ENCODE assay signal across 11 cellular contexts in genomic region chr11:83612891-83613766, GRCh38.
DNase-seq lines count a peak whose midpoint lies in the region; ATAC-seq and TF ChIP-seq lines count a peak whose summit lies in the region.
"Had no signal": no experiment of that assay in that cellular context is flagged by ENCODE, and none has a peak within 500 bp of the region (broad histone marks: within the 10 kb centered on the region; RNA-seq: fewer than 3 reads in every experiment).

No MANE protein-coding gene starts in this region.

- ATAC-seq in GM18870 (IDR thresholded peaks at IDR 0.05; ENCODE audit: unreplicated experiment) (peak; percentile 96), GM21786 (IDR thresholded peaks at IDR 0.05; ENCODE audit: unreplicated experiment) (peak; percentile 91), HG03460 (IDR thresholded peaks at IDR 0.05; ENCODE audit: unreplicated experiment) (peak; percentile 88)
- no peak for ATAC-seq in stimulated activated effector memory CD8-positive, alpha-beta T cell treated with anti-CD3 and anti-CD28 coated beads, Interleukin-12 subunit alpha, Interleukin-12 subunit beta, amount 100 ng/mL, for 72 hours
- ATAC-seq: foreskin keratinocyte had no signal

- H3K27ac Mint-ChIP-seq in endodermal cell = no peak overlapping the region
- H3K27ac Mint-ChIP-seq in stimulated activated effector memory CD8-positive, alpha-beta T cell treated with anti-CD3 and anti-CD28 coated beads, Interleukin-12 subunit alpha, Interleukin-12 subunit beta, amount 100 ng/mL, for 72 hours = no peak overlapping the region
- H3K27ac Mint-ChIP-seq in T-helper 2 cell treated with Interferon-gamma antibody and Interleukin-4, amounts not matched to agents 5 μg/mL and 100 μg/mL, for 36 hours = no peak overlapping the region

- H3K4me3 ChIP-seq in endodermal cell (ENCODE audit: low read length) (no peak overlapping the region), ascending aorta (no peak overlapping the region)

- no peak overlapping the region for H3K4me3 Mint-ChIP-seq in endodermal cell
- no peak overlapping the region for H3K4me3 Mint-ChIP-seq in stimulated activated effector memory CD8-positive, alpha-beta T cell treated with anti-CD3 and anti-CD28 coated beads, Interleukin-12 subunit alpha, Interleukin-12 subunit beta, amount 100 ng/mL, for 72 hours
- H3K4me3 Mint-ChIP-seq in T-helper 2 cell treated with Interferon-gamma antibody and Interleukin-4, amounts not matched to agents 5 μg/mL and 100 μg/mL, for 36 hours = no peak overlapping the region
- H3K4me3 Mint-ChIP-seq: neural crest cell had no signal

- TF ChIP-seq CTCF in endodermal cell (conservative IDR thresholded peaks at IDR 0.05) (no peak), ascending aorta (IDR thresholded peaks at IDR 0.05) (no peak)

- H3K9me3 Mint-ChIP-seq in endodermal cell = no peaks in the 10 kb centered on the region
- H3K9me3 Mint-ChIP-seq in stimulated activated effector memory CD8-positive, alpha-beta T cell treated with anti-CD3 and anti-CD28 coated beads, Interleukin-12 subunit alpha, Interleukin-12 subunit beta, amount 100 ng/mL, for 72 hours = peaks cover 6% of the 10 kb centered on the region
- H3K9me3 Mint-ChIP-seq in T-helper 2 cell treated with Interferon-gamma antibody and Interleukin-4, amounts not matched to agents 5 μg/mL and 100 μg/mL, for 36 hours = no peaks in the 10 kb centered on the region

- DNase-seq in endodermal cell (peak; percentile 74), ascending aorta (ENCODE audit: low spot score in 2 of 2) (no peak)
- no peak for DNase-seq in activated naive CD4-positive, alpha-beta T cell treated with anti-CD3 and anti-CD28 coated beads, Interleukin-2, amount 50 U/mL, for 16 hours
- DNase-seq in stimulated activated effector memory CD8-positive, alpha-beta T cell treated with anti-CD3 and anti-CD28 coated beads, Interleukin-12 subunit alpha, Interleukin-12 subunit beta, amount 100 ng/mL, for 72 hours (ENCODE audit: low spot score in 2 of 2) = no peak
- DNase-seq in T-helper 2 cell treated with Interferon-gamma antibody and Interleukin-4, amounts not matched to agents 5 μg/mL and 100 μg/mL, for 36 hours (ENCODE audit: low spot score) = no peak
- DNase-seq: foreskin keratinocyte, GDM1 had no signal

- H3K4me1 ChIP-seq in endodermal cell (ENCODE audit: control insufficient read depth, insufficient read depth, low read length) (peaks cover 3% of the 10 kb centered on the region), ascending aorta (no peaks in the 10 kb centered on the region)
- H3K4me1 ChIP-seq: foreskin keratinocyte had no signal

- 74 to 100% methylated on average over 1 to 5 of the region's 5 CpGs for WGBS in endodermal cell (ENCODE audit: insufficient coverage in 1 of 2, insufficient read length in 1 of 2), 2 experiments

- no peaks in the 10 kb centered on the region for H3K36me3 Mint-ChIP-seq in endodermal cell (ENCODE audit: low read depth)
- H3K36me3 Mint-ChIP-seq in stimulated activated effector memory CD8-positive, alpha-beta T cell treated with anti-CD3 and anti-CD28 coated beads, Interleukin-12 subunit alpha, Interleukin-12 subunit beta, amount 100 ng/mL, for 72 hours = no peaks in the 10 kb centered on the region
- H3K36me3 Mint-ChIP-seq in T-helper 2 cell treated with Interferon-gamma antibody and Interleukin-4, amounts not matched to agents 5 μg/mL and 100 μg/mL, for 36 hours (ENCODE audit: low read depth) = no peaks in the 10 kb centered on the region

- H3K27ac ChIP-seq in endodermal cell (ENCODE audit: low read depth, low read length) (no peak overlapping the region), ascending aorta (no peak overlapping the region)
- H3K27ac ChIP-seq: foreskin keratinocyte had no signal

- intact Hi-C loops in ascending aorta (cut with DNase I) = no loop called here

- H3K27me3 Mint-ChIP-seq in endodermal cell (ENCODE audit: insufficient read depth) = peaks cover 5% of the 10 kb centered on the region
- H3K27me3 Mint-ChIP-seq in T-helper 2 cell treated with Interferon-gamma antibody and Interleukin-4, amounts not matched to agents 5 μg/mL and 100 μg/mL, for 36 hours (ENCODE audit: low read depth) = no peaks in the 10 kb centered on the region

- H3K27me3 ChIP-seq in endodermal cell (ENCODE audit: control insufficient read depth, insufficient read depth, low read length, poor library complexity, severe bottlenecking) (peaks cover 14% of the 10 kb centered on the region), ascending aorta (no peaks in the 10 kb centered on the region)
- H3K27me3 ChIP-seq: foreskin keratinocyte had no signal

- H3K4me1 Mint-ChIP-seq in endodermal cell = peaks cover 20% of the 10 kb centered on the region
- H3K4me1 Mint-ChIP-seq in stimulated activated effector memory CD8-positive, alpha-beta T cell treated with anti-CD3 and anti-CD28 coated beads, Interleukin-12 subunit alpha, Interleukin-12 subunit beta, amount 100 ng/mL, for 72 hours = no peaks in the 10 kb centered on the region
- H3K4me1 Mint-ChIP-seq in T-helper 2 cell treated with Interferon-gamma antibody and Interleukin-4, amounts not matched to agents 5 μg/mL and 100 μg/mL, for 36 hours (ENCODE audit: low read depth) = no peaks in the 10 kb centered on the region

- no peak overlapping the region for H3K9ac ChIP-seq in endodermal cell (ENCODE audit: extremely low read depth, low read length, poor library complexity, severe bottlenecking)

- H3K36me3 ChIP-seq in endodermal cell (ENCODE audit: control insufficient read depth, insufficient read depth, low read length) = no peaks in the 10 kb centered on the region
- H3K36me3 ChIP-seq in ascending aorta = no peaks in the 10 kb centered on the region

- H3K9me3 ChIP-seq in endodermal cell (ENCODE audit: control insufficient read depth, low read length) = no peaks in the 10 kb centered on the region
- no peaks in the 10 kb centered on the region for H3K9me3 ChIP-seq in ascending aorta
